Comparison of ENCODE assay signal across 1 cellular context in genomic region chr9:127895811-127896210, GRCh38.
TF ChIP-seq lines count a peak whose summit lies in the region.

No MANE protein-coding gene starts in this region.

TF ChIP-seq in HepG2, 621 proteins besides CTCF, POLR2A, EP300 and RAD21:
- TF ChIP-seq ZNF704 (CRISPR knock-in tag; IDR thresholded peaks at IDR 0.05; ENCODE audit: borderline replicate concordance): no peak
- TF ChIP-seq ZNF746 (CRISPR knock-in tag; IDR thresholded peaks at IDR 0.05): no peak
- TF ChIP-seq ZNF574 (CRISPR knock-in tag; IDR thresholded peaks at IDR 0.05): no peak
- TF ChIP-seq ASH2L (IDR thresholded peaks at IDR 0.05; ENCODE audit: insufficient read length, low read depth, low read length): no peak
- no peak for TF ChIP-seq ZNF558 (CRISPR knock-in tag; IDR thresholded peaks at IDR 0.05; ENCODE audit: borderline replicate concordance)
- no peak for TF ChIP-seq ZNF207 (IDR thresholded peaks at IDR 0.05; ENCODE audit: borderline replicate concordance)
- no peak for TF ChIP-seq ATF7 (IDR thresholded peaks at IDR 0.05)
- no peak for TF ChIP-seq ATF7 (CRISPR knock-in tag; IDR thresholded peaks at IDR 0.05)
- no peak for TF ChIP-seq RXRB (CRISPR knock-in tag; IDR thresholded peaks at IDR 0.05; ENCODE audit: borderline replicate concordance)
